In the genomic region with DNA sequence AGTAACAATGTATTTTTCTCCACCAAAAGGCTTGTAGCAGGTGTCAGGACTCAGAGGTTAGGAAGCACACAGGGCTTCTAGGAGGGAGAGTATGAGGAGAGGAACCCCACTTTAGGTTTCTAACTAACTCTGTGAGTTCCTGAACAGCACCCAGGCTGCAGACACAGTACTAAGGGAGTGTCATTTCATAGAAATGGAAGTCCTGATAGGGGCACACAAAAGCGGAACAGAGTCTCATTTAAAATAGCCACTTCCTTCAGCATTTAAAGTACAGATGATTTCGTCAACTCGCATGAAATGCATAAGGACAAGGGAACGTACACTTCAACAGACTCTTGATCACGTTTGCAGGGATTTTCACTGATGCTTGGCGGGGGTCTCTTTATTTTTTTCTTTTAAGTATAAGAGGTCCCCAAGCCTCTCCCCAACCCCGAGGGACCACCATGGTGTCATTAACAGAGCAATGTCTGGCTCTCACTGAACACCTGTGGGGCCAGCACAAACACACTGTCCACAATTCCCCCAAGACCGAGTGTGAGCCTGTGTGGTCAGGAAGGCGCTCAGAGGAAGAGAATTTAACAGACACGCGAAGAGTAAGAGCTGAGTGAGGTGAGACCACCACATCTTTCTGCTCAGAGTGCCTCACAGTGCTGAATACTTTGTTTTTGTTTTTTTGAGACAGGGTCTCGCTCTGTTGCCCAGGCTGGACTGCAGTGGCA, we compare ENCODE assay signal across 8 cellular contexts.
DNase-seq lines count a peak whose midpoint lies in the region; ATAC-seq and TF ChIP-seq lines count a peak whose summit lies in the region.

No MANE protein-coding gene starts in this region.

- ATAC-seq in GM19438 (IDR thresholded peaks at IDR 0.05; ENCODE audit: low read depth, unreplicated experiment) (peak; percentile 72), HG03378 (IDR thresholded peaks at IDR 0.05; ENCODE audit: unreplicated experiment) (peak; percentile 85)
- peak; percentile 43 for ATAC-seq in central memory CD8-positive, alpha-beta T cell (replicated peaks; ENCODE audit: extremely low read depth, poor library complexity, severe bottlenecking)
- no peak for ATAC-seq in activated T-cell treated with anti-CD3 and anti-CD28 coated beads, Interleukin-2, amount 50 U/mL, for 4 hours

- no peak overlapping the region for H3K4me3 ChIP-seq in ascending aorta

- DNase-seq in GDM1 (lab: John Stamatoyannopoulos, UW) = peak; percentile 53
- no peak for DNase-seq in central memory CD8-positive, alpha-beta T cell (ENCODE audit: low spot score in 2 of 2)
- DNase-seq in cerebellum (ENCODE audit: low spot score) = no peak
- DNase-seq in ascending aorta (ENCODE audit: low spot score in 2 of 2) = no peak
- DNase-seq in dedifferentiated amniotic fluid mesenchymal stem cell (ENCODE audit: extremely low spot score) = no peak
- no peak for DNase-seq in activated T-cell treated with anti-CD3 and anti-CD28 coated beads, Interleukin-2, amount 50 U/mL, for 4 hours

- no peaks in the 10 kb centered on the region for H3K9me3 Mint-ChIP-seq in central memory CD8-positive, alpha-beta T cell
- H3K9me3 Mint-ChIP-seq in activated T-cell treated with anti-CD3 and anti-CD28 coated beads, Interleukin-2, amount 50 U/mL, for 4 hours = no peaks in the 10 kb centered on the region

- H3K4me3 Mint-ChIP-seq in central memory CD8-positive, alpha-beta T cell = no peak overlapping the region
- H3K4me3 Mint-ChIP-seq in activated T-cell treated with anti-CD3 and anti-CD28 coated beads, Interleukin-2, amount 50 U/mL, for 4 hours = no peak overlapping the region

- no peaks in the 10 kb centered on the region for H3K9me3 ChIP-seq in ascending aorta

- no peaks in the 10 kb centered on the region for H3K27me3 ChIP-seq in ascending aorta

- H3K27me3 Mint-ChIP-seq in central memory CD8-positive, alpha-beta T cell = no peaks in the 10 kb centered on the region
- H3K27me3 Mint-ChIP-seq in activated T-cell treated with anti-CD3 and anti-CD28 coated beads, Interleukin-2, amount 50 U/mL, for 4 hours (ENCODE audit: low read depth) = no peaks in the 10 kb centered on the region

- peak overlapping the region; percentile 71 for H3K27ac Mint-ChIP-seq in central memory CD8-positive, alpha-beta T cell (ENCODE audit: low read depth)

- no peak for TF ChIP-seq CTCF in ascending aorta (IDR thresholded peaks at IDR 0.05)

- peaks cover 0 to 12% of the 10 kb centered on the region in 2 donors for H3K36me3 ChIP-seq in ascending aorta

- no peaks in the 10 kb centered on the region for H3K4me1 ChIP-seq in ascending aorta

- peaks cover 34% of the 10 kb centered on the region for H3K4me1 Mint-ChIP-seq in central memory CD8-positive, alpha-beta T cell
- peaks cover 14% of the 10 kb centered on the region for H3K4me1 Mint-ChIP-seq in activated T-cell treated with anti-CD3 and anti-CD28 coated beads, Interleukin-2, amount 50 U/mL, for 4 hours (ENCODE audit: low read depth)

- H3K36me3 Mint-ChIP-seq in central memory CD8-positive, alpha-beta T cell (ENCODE audit: insufficient read depth) = peaks cover 80% of the 10 kb centered on the region
- peaks cover 45% of the 10 kb centered on the region for H3K36me3 Mint-ChIP-seq in activated T-cell treated with anti-CD3 and anti-CD28 coated beads, Interleukin-2, amount 50 U/mL, for 4 hours (ENCODE audit: insufficient read depth)

- intact Hi-C loops in ascending aorta (cut with DNase I) = no loop called here

- H3K27ac ChIP-seq in ascending aorta = no peak overlapping the region

Comparison
In these comparisons a context has a peak if more than half of its experiments do, and no peak if none do; other contexts are left out.
1. ATAC-seq: peak in GM19438 (single experiment), HG03378 (single experiment) and central memory CD8-positive, alpha-beta T cell (single experiment); none in activated T-cell treated with anti-CD3 and anti-CD28 coated beads, Interleukin-2, amount 50 U/mL, for 4 hours (0 of 2).